9 cellular contexts compared by ENCODE assay signal in the genomic region with DNA sequence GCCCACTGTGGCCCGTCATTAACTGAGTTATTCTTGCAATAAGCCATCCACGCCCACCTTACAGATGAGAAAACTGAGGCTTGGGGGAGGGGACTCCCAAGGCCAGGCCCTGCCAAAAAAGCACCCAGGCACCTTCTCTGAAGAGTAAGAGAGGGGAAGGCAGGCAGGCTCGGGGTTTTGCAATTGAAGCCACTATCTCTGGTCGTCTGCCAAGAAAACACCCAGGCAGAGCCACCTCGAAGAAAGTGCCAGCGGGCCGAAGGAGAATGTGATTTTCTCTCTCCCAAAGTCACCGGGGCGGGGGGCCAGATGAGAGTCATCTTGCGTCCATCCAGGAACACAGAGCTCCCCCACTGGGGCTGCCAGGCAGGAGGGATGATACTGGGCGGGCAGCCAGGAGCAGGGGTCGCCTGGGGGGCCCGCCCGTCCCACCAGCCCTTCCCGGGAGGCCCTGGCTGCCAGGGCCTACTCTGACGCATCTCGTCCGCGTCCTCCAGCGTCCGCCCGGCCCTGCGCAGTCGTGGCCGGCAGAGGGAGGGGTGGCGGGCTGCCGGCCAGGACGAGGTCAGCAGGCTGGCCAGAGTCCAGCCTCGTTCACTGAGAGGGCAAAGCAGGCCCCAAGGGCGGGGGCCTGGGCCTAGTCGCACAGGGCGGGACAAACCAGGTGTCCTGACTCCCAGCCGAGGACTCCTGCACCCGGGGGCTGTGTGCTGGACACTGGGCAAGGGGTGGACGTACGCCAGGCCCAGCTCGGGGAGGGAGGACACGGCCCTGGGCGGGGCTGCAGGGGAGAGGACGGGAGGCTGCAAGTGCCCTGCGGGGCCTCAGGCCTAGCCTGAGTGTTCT.
A peak's percentile ranks its signal among the peaks of the same experiment; 100 is the strongest.
DNase-seq lines count a peak whose midpoint lies in the region; ATAC-seq lines count a peak whose summit lies in the region.
"Had no signal": no experiment of that assay in that cellular context is flagged by ENCODE, and none has a peak within 500 bp of the region (broad histone marks: within the 10 kb centered on the region; RNA-seq: fewer than 3 reads in every experiment).

No MANE protein-coding gene starts in this region.

- no peaks in the 10 kb centered on the region for H3K9me3 ChIP-seq in stomach smooth muscle (ENCODE audit: control insufficient read depth in 2 of 2, low read length in 2 of 2)

- ATAC-seq in left lobe of liver (peak; percentile 83), GM18861 (IDR thresholded peaks at IDR 0.05; ENCODE audit: unreplicated experiment) (no peak)

- H3K27ac ChIP-seq in stomach smooth muscle (ENCODE audit: low read length) = peak overlapping the region; percentile 93

- peak overlapping the region in 1 of 2 donors; percentile 44 for H3K4me3 ChIP-seq in stomach smooth muscle (ENCODE audit: low read length in 2 of 2)

- DNase-seq in HS-27A (ENCODE audit: low read depth) = peak; percentile 79
- DNase-seq in cerebellum (ENCODE audit: low spot score) = peak; percentile 77
- DNase-seq in left lobe of liver (ENCODE audit: low spot score) = peak; percentile 96
- DNase-seq in GM19238 (ENCODE audit: insufficient read length, low spot score) = no peak
- DNase-seq in NCI-H345 treated with DMSO at 0.1 percent for 48 hours (lab: John Stamatoyannopoulos, UW; ENCODE audit: unreplicated experiment) = no peak
- no peak for DNase-seq in DMS53 treated with DMSO at 0.1 percent for 48 hours (lab: John Stamatoyannopoulos, UW; ENCODE audit: unreplicated experiment)
- DNase-seq: NCI-H526 treated with DMSO at 0.1 percent for 48 hours had no signal

- peaks cover 59% of the 10 kb centered on the region for H3K4me1 ChIP-seq in stomach smooth muscle (ENCODE audit: control insufficient read depth, insufficient read depth, low read length)

- H3K36me3 ChIP-seq in stomach smooth muscle (ENCODE audit: control insufficient read depth in 2 of 2, insufficient read depth in 2 of 2, low read length in 2 of 2) = peaks cover 22 to 27% of the 10 kb centered on the region in 2 donors

- peak overlapping the region; percentile 41 to 78 for H3K9ac ChIP-seq in stomach smooth muscle (ENCODE audit: low read length in 2 of 2)

- no peaks in the 10 kb centered on the region for H3K27me3 ChIP-seq in stomach smooth muscle (ENCODE audit: control insufficient read depth in 1 of 2, insufficient read depth in 2 of 2, low read length in 2 of 2)

Comparison
In these comparisons a context has a peak if more than half of its experiments do, and no peak if none do; other contexts are left out.
1. DNase-seq: peak in HS-27A (single experiment), cerebellum (single experiment) and left lobe of liver (single experiment); none in GM19238 (single experiment), NCI-H345 treated with DMSO at 0.1 percent for 48 hours (single experiment) and DMS53 treated with DMSO at 0.1 percent for 48 hours (single experiment).